In the genomic region with DNA sequence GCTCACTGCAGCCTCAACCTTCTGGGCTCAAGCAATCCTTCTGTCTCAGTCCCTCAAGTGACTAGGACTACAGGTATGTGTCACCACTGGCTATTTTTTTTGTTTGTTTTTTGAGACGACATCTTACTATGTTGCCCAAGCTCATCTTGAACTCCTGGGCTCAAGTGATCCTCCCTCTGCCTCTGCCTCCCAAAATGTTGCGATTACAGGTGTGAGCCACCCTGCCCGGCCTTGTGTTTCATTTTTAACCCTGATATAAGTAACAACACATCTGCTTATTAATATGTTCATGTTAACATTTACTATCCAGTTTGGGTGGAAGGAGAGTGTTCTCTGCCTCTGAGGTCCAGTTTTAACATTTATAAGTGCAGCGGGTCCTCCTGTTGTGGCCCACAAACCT, we compare ENCODE assay signal across 26 cellular contexts. TPM values are rescaled to one million over a fixed set of nuclear protein-coding genes. Genes with fewer than 3 reads are reported as not detected.
A peak's percentile ranks its signal among the peaks of the same experiment; 100 is the strongest.
DNase-seq lines count a peak whose midpoint lies in the region; ATAC-seq and TF ChIP-seq lines count a peak whose summit lies in the region.
"Had no signal": no experiment of that assay in that cellular context is flagged by ENCODE, and none has a peak within 500 bp of the region (broad histone marks: within the 10 kb centered on the region; RNA-seq: fewer than 3 reads in every experiment).

No MANE protein-coding gene starts in this region.

- no peak overlapping the region for H3K27ac Mint-ChIP-seq in MCF 10A (ENCODE audit: low read depth, unreplicated experiment)
- H3K27ac Mint-ChIP-seq in osteocyte (ENCODE audit: unreplicated experiment), result no peak overlapping the region
- H3K27ac Mint-ChIP-seq: B cell; stimulated activated effector memory CD8-positive, alpha-beta T cell treated with anti-CD3 and anti-CD28 coated beads, Interleukin-12 subunit alpha, Interleukin-12 subunit beta, amount 100 ng/mL, for 72 hours had no signal

- H3K9me3 ChIP-seq in breast epithelium (no peaks in the 10 kb centered on the region), uterus (no peaks in the 10 kb centered on the region)
- H3K9me3 ChIP-seq: gastroesophageal sphincter, prostate gland, tibial artery had no signal

- H3K36me3 Mint-ChIP-seq in MCF 10A (ENCODE audit: insufficient read depth, unreplicated experiment) (no peaks in the 10 kb centered on the region), osteocyte (ENCODE audit: unreplicated experiment) (no peaks in the 10 kb centered on the region)
- H3K36me3 Mint-ChIP-seq: stimulated activated effector memory CD8-positive, alpha-beta T cell treated with anti-CD3 and anti-CD28 coated beads, Interleukin-12 subunit alpha, Interleukin-12 subunit beta, amount 100 ng/mL, for 72 hours had no signal

- H3K9me3 Mint-ChIP-seq in MCF 10A (ENCODE audit: unreplicated experiment) (no peaks in the 10 kb centered on the region), osteocyte (ENCODE audit: unreplicated experiment) (no peaks in the 10 kb centered on the region)
- H3K9me3 Mint-ChIP-seq: stimulated activated effector memory CD8-positive, alpha-beta T cell treated with anti-CD3 and anti-CD28 coated beads, Interleukin-12 subunit alpha, Interleukin-12 subunit beta, amount 100 ng/mL, for 72 hours had no signal

- H3K27me3 Mint-ChIP-seq in MCF 10A (ENCODE audit: insufficient read depth, unreplicated experiment) (peaks cover 38% of the 10 kb centered on the region), osteocyte (ENCODE audit: unreplicated experiment) (peaks cover 75% of the 10 kb centered on the region)

- no peaks in the 10 kb centered on the region for H3K36me3 ChIP-seq in breast epithelium
- no peaks in the 10 kb centered on the region for H3K36me3 ChIP-seq in uterus
- H3K36me3 ChIP-seq: gastroesophageal sphincter, prostate gland, tibial artery had no signal

- POLR2A ChIA-PET in MCF 10A (lab: Yijun Ruan, JAX), result no interaction called here

- ATAC-seq in omental fat pad (ENCODE audit: low FRiP score), result no peak
- ATAC-seq: gastroesophageal sphincter; stimulated activated effector memory CD8-positive, alpha-beta T cell treated with anti-CD3 and anti-CD28 coated beads, Interleukin-12 subunit alpha, Interleukin-12 subunit beta, amount 100 ng/mL, for 72 hours had no signal

- BruUV-seq in MCF 10A (replicated peaks; lab: Mats Ljungman, UMichigan), result no TSS peak

- no peak overlapping the region for H3K4me3 Mint-ChIP-seq in MCF 10A (ENCODE audit: unreplicated experiment)
- H3K4me3 Mint-ChIP-seq in osteocyte (ENCODE audit: unreplicated experiment), result no peak overlapping the region
- H3K4me3 Mint-ChIP-seq: B cell; stimulated activated effector memory CD8-positive, alpha-beta T cell treated with anti-CD3 and anti-CD28 coated beads, Interleukin-12 subunit alpha, Interleukin-12 subunit beta, amount 100 ng/mL, for 72 hours had no signal

- CTCF ChIA-PET in MCF 10A (lab: Yijun Ruan, JAX), result no interaction called here

- TF ChIP-seq CTCF in breast epithelium (IDR thresholded peaks at IDR 0.05) (no peak), MCF 10A (IDR thresholded peaks at IDR 0.05; ENCODE audit: unreplicated experiment) (no peak), osteocyte (IDR thresholded peaks at IDR 0.05) (no peak), uterus (IDR thresholded peaks at IDR 0.05) (no peak), omental fat pad (IDR thresholded peaks at IDR 0.05) (no peak)

- intact Hi-C loops in breast epithelium (cut with DNase I; ENCODE audit: low total_unique reads), result no loop called here
- intact Hi-C loops in MCF 10A (cut with micrococcal nuclease), result no loop called here
- intact Hi-C loops in uterus (cut with DNase I; ENCODE audit: low total_unique reads), result no loop called here

- DNase-seq in breast epithelium (ENCODE audit: low spot score in 2 of 2) (no peak), MCF 10A (ENCODE audit: unreplicated experiment) (no peak), islet precursor cell (peak; percentile 51), osteocyte (ENCODE audit: extremely low spot score, unreplicated experiment) (peak; percentile 8), uterus (no peak), GDM1 (lab: John Stamatoyannopoulos, UW) (no peak), activated gamma-delta T cell (lab: John Stamatoyannopoulos, UW) (no peak), omental fat pad (ENCODE audit: low spot score) (no peak)
- DNase-seq: activated CD8-positive, alpha-beta memory T cell treated with anti-CD3 and anti-CD28 coated beads for 24 hours; activated naive CD4-positive, alpha-beta T cell treated with anti-CD3 and anti-CD28 coated beads, Interleukin-2, amount 50 U/mL, for 16 hours; activated T-cell treated with anti-CD3 and anti-CD28 coated beads, Interleukin-2, amount 50 U/mL, for 48 hours; aorta; central memory CD4-positive, alpha-beta T cell; dorsolateral prefrontal cortex; NCI-H1930; NCI-H2227 treated with DMSO at 0.1 percent for 48 hours; NCI-H774; stimulated activated CD4-positive, alpha-beta T cell treated with anti-CD3 and anti-CD28 coated beads, Interleukin-2, amount 100 ng/mL, for 24 hours; tibial artery had no signal

- no peak for TF ChIP-seq POLR2A in breast epithelium (IDR thresholded peaks at IDR 0.05)
- no peak for TF ChIP-seq POLR2A in uterus (IDR thresholded peaks at IDR 0.05)

- H3K4me1 Mint-ChIP-seq in MCF 10A (ENCODE audit: insufficient read depth, unreplicated experiment), result peaks cover 6% of the 10 kb centered on the region
- H3K4me1 Mint-ChIP-seq in osteocyte (ENCODE audit: unreplicated experiment), result peaks cover 8% of the 10 kb centered on the region

- peak overlapping the region; percentile 63 to 86 (median 81) for H3K4me3 ChIP-seq in breast epithelium
- no peak overlapping the region for H3K4me3 ChIP-seq in uterus
- H3K4me3 ChIP-seq: gastroesophageal sphincter, prostate gland, tibial artery had no signal

- no peaks in the 10 kb centered on the region for H3K27me3 ChIP-seq in breast epithelium
- no peaks in the 10 kb centered on the region for H3K27me3 ChIP-seq in uterus

- H3K27ac ChIP-seq in breast epithelium (peak overlapping the region; percentile 55 to 79), uterus (peak overlapping the region; percentile 80 to 91)
- H3K27ac ChIP-seq: 22Rv1, epithelial cell of prostate, gastroesophageal sphincter, KMS-11, prostate gland, tibial artery had no signal

- H3K4me1 ChIP-seq in breast epithelium (no peaks in the 10 kb centered on the region), uterus (peaks cover 13 to 17% of the 10 kb centered on the region in 2 donors)
- H3K4me1 ChIP-seq: prostate gland had no signal

RNA-seq across cellular contexts. Expression of a gene that starts 3.1 kb away (rescaled TPM):
- 10 to 100 TPM in 2 of 3 donors, 1 to 10 TPM in 1; 6.2 to 28.8 (median 11.3) TPM for total RNA-seq in breast epithelium
- not detected in 2 replicates for total RNA-seq in MCF 10A (2022)
- total RNA-seq in osteocyte, result not detected in 2 replicates
- total RNA-seq in uterus, result 10 to 100 TPM in 2 of 4 donors, 1 to 10 TPM in 1, under 1 TPM in 1; under 0.01 to 40.3 (median 14.0) TPM
- total RNA-seq in omental fat pad, result 10 to 100 TPM; 13.1 to 55.8 (median 15.1) TPM
- total RNA-seq: B cell had no signal

Comparison
In these comparisons a context has a peak if more than half of its experiments do, and no peak if none do; other contexts are left out.
1. DNase-seq: peak in islet precursor cell (single experiment) and osteocyte (single experiment); none in breast epithelium (0 of 2), MCF 10A (single experiment), uterus (0 of 2), GDM1 (single experiment), activated gamma-delta T cell (single experiment) and omental fat pad (single experiment).
2. H3K4me3 ChIP-seq: peak in breast epithelium (3 of 3); none in uterus (0 of 2).